In the genomic region with DNA sequence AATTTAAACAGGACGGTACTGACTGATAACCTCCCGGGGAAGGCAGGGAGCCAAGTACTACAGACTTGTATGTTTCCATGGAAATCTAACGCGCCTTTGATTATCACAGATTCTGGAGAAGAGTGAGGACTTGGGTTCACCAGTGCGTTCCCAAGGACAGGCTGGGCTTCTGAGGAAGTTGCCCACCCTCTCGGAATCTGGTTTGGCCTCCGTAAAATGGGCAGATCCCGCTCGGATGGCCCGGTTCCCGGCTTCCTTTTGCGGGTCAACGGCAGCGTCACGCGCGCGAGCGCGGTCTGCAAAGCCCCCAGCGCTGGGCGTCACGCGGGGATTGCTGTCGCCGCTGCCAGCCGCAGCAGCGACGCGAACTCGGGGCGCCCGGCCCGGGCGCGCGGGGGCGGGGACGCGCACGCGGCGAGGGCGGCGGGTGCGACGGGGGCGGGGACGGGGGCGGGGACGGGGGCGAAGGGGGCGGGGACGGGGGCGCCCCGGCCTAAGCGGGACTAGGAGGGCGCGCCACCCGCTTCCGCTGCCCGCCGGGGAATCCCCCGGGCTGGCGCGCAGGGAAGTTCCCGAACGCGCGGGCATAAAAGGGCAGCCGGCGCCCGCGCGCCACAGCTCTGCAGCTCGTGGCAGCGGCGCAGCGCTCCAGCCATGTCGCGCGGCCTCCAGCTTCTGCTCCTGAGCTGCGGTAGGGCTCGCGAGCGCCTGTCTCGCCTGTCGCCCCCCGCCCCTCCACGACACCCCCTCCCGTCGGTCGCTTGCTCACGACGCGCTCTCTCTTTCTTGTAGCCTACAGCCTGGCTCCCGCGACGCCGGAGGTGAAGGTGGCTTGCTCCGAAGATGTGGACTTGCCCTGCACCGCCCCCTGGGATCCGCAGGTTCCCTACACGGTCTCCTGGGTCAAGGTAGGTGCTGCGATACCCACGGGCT, we compare ENCODE assay signal across 1 cellular context.
A peak's percentile ranks its signal among the peaks of the same experiment; 100 is the strongest.
TF ChIP-seq lines count a peak whose summit lies in the region.

A gene with protein sequence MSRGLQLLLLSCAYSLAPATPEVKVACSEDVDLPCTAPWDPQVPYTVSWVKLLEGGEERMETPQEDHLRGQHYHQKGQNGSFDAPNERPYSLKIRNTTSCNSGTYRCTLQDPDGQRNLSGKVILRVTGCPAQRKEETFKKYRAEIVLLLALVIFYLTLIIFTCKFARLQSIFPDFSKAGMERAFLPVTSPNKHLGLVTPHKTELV (plus strand): TSS at position 615 of the 933 bp plus-strand sequence. CDS start 40 bp downstream, at position 655.

TF ChIP-seq in HepG2, 621 proteins besides CTCF, POLR2A, EP300 and RAD21 (continued from another document and continues in another):
- TF ChIP-seq HMGXB3 (CRISPR knock-in tag; IDR thresholded peaks at IDR 0.05; ENCODE audit: borderline replicate concordance): no peak
- TF ChIP-seq ZNF343 (CRISPR knock-in tag; IDR thresholded peaks at IDR 0.05): no peak
- TF ChIP-seq HOXA7 (CRISPR knock-in tag; IDR thresholded peaks at IDR 0.05): no peak
- no peak for TF ChIP-seq XRCC5 (optimal IDR thresholded peaks at IDR 0.05; ENCODE audit: low read length)
- TF ChIP-seq, protein P1, sequence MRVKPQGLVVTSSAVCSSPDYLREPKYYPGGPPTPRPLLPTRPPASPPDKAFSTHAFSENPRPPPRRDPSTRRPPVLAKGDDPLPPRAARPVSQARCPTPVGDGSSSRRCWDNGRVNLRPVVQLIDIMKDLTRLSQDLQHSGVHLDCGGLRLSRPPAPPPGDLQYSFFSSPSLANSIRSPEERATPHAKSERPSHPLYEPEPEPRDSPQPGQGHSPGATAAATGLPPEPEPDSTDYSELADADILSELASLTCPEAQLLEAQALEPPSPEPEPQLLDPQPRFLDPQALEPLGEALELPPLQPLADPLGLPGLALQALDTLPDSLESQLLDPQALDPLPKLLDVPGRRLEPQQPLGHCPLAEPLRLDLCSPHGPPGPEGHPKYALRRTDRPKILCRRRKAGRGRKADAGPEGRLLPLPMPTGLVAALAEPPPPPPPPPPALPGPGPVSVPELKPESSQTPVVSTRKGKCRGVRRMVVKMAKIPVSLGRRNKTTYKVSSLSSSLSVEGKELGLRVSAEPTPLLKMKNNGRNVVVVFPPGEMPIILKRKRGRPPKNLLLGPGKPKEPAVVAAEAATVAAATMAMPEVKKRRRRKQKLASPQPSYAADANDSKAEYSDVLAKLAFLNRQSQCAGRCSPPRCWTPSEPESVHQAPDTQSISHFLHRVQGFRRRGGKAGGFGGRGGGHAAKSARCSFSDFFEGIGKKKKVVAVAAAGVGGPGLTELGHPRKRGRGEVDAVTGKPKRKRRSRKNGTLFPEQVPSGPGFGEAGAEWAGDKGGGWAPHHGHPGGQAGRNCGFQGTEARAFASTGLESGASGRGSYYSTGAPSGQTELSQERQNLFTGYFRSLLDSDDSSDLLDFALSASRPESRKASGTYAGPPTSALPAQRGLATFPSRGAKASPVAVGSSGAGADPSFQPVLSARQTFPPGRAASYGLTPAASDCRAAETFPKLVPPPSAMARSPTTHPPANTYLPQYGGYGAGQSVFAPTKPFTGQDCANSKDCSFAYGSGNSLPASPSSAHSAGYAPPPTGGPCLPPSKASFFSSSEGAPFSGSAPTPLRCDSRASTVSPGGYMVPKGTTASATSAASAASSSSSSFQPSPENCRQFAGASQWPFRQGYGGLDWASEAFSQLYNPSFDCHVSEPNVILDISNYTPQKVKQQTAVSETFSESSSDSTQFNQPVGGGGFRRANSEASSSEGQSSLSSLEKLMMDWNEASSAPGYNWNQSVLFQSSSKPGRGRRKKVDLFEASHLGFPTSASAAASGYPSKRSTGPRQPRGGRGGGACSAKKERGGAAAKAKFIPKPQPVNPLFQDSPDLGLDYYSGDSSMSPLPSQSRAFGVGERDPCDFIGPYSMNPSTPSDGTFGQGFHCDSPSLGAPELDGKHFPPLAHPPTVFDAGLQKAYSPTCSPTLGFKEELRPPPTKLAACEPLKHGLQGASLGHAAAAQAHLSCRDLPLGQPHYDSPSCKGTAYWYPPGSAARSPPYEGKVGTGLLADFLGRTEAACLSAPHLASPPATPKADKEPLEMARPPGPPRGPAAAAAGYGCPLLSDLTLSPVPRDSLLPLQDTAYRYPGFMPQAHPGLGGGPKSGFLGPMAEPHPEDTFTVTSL (CRISPR knock-in tag; IDR thresholded peaks at IDR 0.05; ENCODE audit: borderline replicate concordance): 0 out of 2 replicates have a peak, but pooled peaks have one; percentile 19
- TF ChIP-seq ZNF749 (CRISPR knock-in tag; IDR thresholded peaks at IDR 0.05; ENCODE audit: borderline replicate concordance): no peak
- TF ChIP-seq TOPORS (CRISPR knock-in tag; IDR thresholded peaks at IDR 0.05): no peak
- TF ChIP-seq FOXA3 (CRISPR knock-in tag; IDR thresholded peaks at IDR 0.05): no peak
- TF ChIP-seq ZKSCAN8 (CRISPR knock-in tag; IDR thresholded peaks at IDR 0.05; ENCODE audit: borderline replicate concordance): no peak
- TF ChIP-seq ETS1 (CRISPR knock-in tag; IDR thresholded peaks at IDR 0.05): no peak
- no peak for TF ChIP-seq HMG20B (CRISPR knock-in tag; conservative IDR thresholded peaks at IDR 0.05)
- no peak for TF ChIP-seq ZFP82 (CRISPR knock-in tag; IDR thresholded peaks at IDR 0.05; ENCODE audit: borderline replicate concordance)
- TF ChIP-seq KLF6 (CRISPR knock-in tag; IDR thresholded peaks at IDR 0.05): 0 out of 2 replicates have a peak, but pooled peaks have one; percentile 46
- no peak for TF ChIP-seq ZNF639 (CRISPR knock-in tag; conservative IDR thresholded peaks at IDR 0.05)
- no peak for TF ChIP-seq FLYWCH1 (CRISPR knock-in tag; IDR thresholded peaks at IDR 0.05)
- TF ChIP-seq, protein P2, sequence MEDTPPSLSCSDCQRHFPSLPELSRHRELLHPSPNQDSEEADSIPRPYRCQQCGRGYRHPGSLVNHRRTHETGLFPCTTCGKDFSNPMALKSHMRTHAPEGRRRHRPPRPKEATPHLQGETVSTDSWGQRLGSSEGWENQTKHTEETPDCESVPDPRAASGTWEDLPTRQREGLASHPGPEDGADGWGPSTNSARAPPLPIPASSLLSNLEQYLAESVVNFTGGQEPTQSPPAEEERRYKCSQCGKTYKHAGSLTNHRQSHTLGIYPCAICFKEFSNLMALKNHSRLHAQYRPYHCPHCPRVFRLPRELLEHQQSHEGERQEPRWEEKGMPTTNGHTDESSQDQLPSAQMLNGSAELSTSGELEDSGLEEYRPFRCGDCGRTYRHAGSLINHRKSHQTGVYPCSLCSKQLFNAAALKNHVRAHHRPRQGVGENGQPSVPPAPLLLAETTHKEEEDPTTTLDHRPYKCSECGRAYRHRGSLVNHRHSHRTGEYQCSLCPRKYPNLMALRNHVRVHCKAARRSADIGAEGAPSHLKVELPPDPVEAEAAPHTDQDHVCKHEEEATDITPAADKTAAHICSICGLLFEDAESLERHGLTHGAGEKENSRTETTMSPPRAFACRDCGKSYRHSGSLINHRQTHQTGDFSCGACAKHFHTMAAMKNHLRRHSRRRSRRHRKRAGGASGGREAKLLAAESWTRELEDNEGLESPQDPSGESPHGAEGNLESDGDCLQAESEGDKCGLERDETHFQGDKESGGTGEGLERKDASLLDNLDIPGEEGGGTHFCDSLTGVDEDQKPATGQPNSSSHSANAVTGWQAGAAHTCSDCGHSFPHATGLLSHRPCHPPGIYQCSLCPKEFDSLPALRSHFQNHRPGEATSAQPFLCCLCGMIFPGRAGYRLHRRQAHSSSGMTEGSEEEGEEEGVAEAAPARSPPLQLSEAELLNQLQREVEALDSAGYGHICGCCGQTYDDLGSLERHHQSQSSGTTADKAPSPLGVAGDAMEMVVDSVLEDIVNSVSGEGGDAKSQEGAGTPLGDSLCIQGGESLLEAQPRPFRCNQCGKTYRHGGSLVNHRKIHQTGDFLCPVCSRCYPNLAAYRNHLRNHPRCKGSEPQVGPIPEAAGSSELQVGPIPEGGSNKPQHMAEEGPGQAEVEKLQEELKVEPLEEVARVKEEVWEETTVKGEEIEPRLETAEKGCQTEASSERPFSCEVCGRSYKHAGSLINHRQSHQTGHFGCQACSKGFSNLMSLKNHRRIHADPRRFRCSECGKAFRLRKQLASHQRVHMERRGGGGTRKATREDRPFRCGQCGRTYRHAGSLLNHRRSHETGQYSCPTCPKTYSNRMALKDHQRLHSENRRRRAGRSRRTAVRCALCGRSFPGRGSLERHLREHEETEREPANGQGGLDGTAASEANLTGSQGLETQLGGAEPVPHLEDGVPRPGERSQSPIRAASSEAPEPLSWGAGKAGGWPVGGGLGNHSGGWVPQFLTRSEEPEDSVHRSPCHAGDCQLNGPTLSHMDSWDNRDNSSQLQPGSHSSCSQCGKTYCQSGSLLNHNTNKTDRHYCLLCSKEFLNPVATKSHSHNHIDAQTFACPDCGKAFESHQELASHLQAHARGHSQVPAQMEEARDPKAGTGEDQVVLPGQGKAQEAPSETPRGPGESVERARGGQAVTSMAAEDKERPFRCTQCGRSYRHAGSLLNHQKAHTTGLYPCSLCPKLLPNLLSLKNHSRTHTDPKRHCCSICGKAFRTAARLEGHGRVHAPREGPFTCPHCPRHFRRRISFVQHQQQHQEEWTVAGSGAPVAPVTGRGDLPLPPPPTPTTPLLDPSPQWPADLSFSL (CRISPR knock-in tag; IDR thresholded peaks at IDR 0.05): no peak
- TF ChIP-seq ZNF512B (CRISPR knock-in tag; IDR thresholded peaks at IDR 0.05; ENCODE audit: borderline replicate concordance): no peak
- TF ChIP-seq MED8 (CRISPR knock-in tag; IDR thresholded peaks at IDR 0.05; ENCODE audit: insufficient replicate concordance): no peak
